Comparison of ENCODE assay signal across 24 cellular contexts in genomic region chrX:132330156-132330729, GRCh38.
"Had no signal": no experiment of that assay in that cellular context is flagged by ENCODE, and none has a peak within 500 bp of the region (broad histone marks: within the 10 kb centered on the region; RNA-seq: fewer than 3 reads in every experiment).

No MANE protein-coding gene starts in this region.

- H3K36me3 ChIP-seq: brain microvascular endothelial cell, MG63 had no signal

- H3K4me2 ChIP-seq: KMS-11 had no signal

- H3K27me3 Mint-ChIP-seq: activated CD8-positive, alpha-beta memory T cell treated with anti-CD3 and anti-CD28 coated beads, Interleukin-2, amount 10 ng/mL, durations not matched to agents 7 days and 5 days; activated naive CD8-positive, alpha-beta T cell; activated T-helper 17 cell treated with anti-CD3 and anti-CD28 coated beads, Interleukin-2, amount 50 U/mL, for 72 hours had no signal

- H3K27me3 ChIP-seq: brain microvascular endothelial cell, MG63 had no signal

- H3K27ac Mint-ChIP-seq: activated CD8-positive, alpha-beta memory T cell treated with anti-CD3 and anti-CD28 coated beads, Interleukin-2, amount 10 ng/mL, durations not matched to agents 7 days and 5 days; activated naive CD4-positive, alpha-beta T cell treated with anti-CD3 and anti-CD28 coated beads for 36 hours; activated naive CD8-positive, alpha-beta T cell; activated T-helper 17 cell treated with anti-CD3 and anti-CD28 coated beads, Interleukin-2, amount 50 U/mL, for 72 hours; T-helper 1 cell treated with Interleukin-12 subunit alpha and Interleukin-12 subunit beta and Interleukin-4 antibody, amounts not matched to agents 30 μg/mL and 1 μg/mL, for 36 hours; WTC11 had no signal

- H3K9me3 ChIP-seq: MG63 had no signal

- H3K4me3 ChIP-seq: MG63 had no signal

- H3K4me1 Mint-ChIP-seq: activated T-helper 17 cell treated with anti-CD3 and anti-CD28 coated beads, Interleukin-2, amount 50 U/mL, for 72 hours; WTC11 had no signal

- H3K9ac ChIP-seq: KMS-11 had no signal

- H3K27ac ChIP-seq: brain microvascular endothelial cell, KMS-11 had no signal

- H3K4me3 Mint-ChIP-seq: activated CD8-positive, alpha-beta memory T cell treated with anti-CD3 and anti-CD28 coated beads, Interleukin-2, amount 10 ng/mL, durations not matched to agents 7 days and 5 days; activated naive CD4-positive, alpha-beta T cell treated with anti-CD3 and anti-CD28 coated beads for 36 hours; activated naive CD8-positive, alpha-beta T cell; activated T-cell treated with anti-CD3 and anti-CD28 coated beads, Interleukin-2, amount 50 U/mL, for 4 hours; activated T-helper 17 cell treated with anti-CD3 and anti-CD28 coated beads, Interleukin-2, amount 50 U/mL, for 72 hours; T-helper 1 cell treated with Interleukin-12 subunit alpha and Interleukin-12 subunit beta and Interleukin-4 antibody, amounts not matched to agents 30 μg/mL and 1 μg/mL, for 36 hours; WTC11 had no signal

- H3K36me3 Mint-ChIP-seq: activated CD8-positive, alpha-beta memory T cell treated with anti-CD3 and anti-CD28 coated beads, Interleukin-2, amount 10 ng/mL, durations not matched to agents 7 days and 5 days; WTC11 had no signal

- H3K9me3 Mint-ChIP-seq: activated T-helper 17 cell treated with anti-CD3 and anti-CD28 coated beads, Interleukin-2, amount 50 U/mL, for 72 hours; T-helper 1 cell treated with Interleukin-12 subunit alpha and Interleukin-12 subunit beta and Interleukin-4 antibody, amounts not matched to agents 30 μg/mL and 1 μg/mL, for 36 hours had no signal

- DNase-seq: activated CD4-positive, alpha-beta T cell treated with anti-CD3 and anti-CD28 coated beads for 48 hours; activated CD4-positive, alpha-beta T cell treated with anti-CD3 and anti-CD28 coated beads, Interleukin-2, amount 50 U/mL, for 4 hours; activated CD4-positive, CD25-positive, alpha-beta regulatory T cell treated with anti-CD3 and anti-CD28 coated beads, Interleukin-2, amount 50 U/mL, for 72 hours; activated CD8-positive, alpha-beta memory T cell treated with anti-CD3 and anti-CD28 coated beads, Interleukin-2, amount 10 ng/mL, durations not matched to agents 7 days and 5 days; activated gamma-delta T cell; activated naive CD4-positive, alpha-beta T cell treated with anti-CD3 and anti-CD28 coated beads for 36 hours; activated T-cell treated with anti-CD3 and anti-CD28 coated beads, Interleukin-2, amount 50 U/mL, for 4 hours; amygdala; brain microvascular endothelial cell; caudate nucleus; MG63; NCI-H1105 treated with DMSO at 0.1 percent for 48 hours; NCI-H1436 treated with DMSO at 0.1 percent for 48 hours; NCI-H187; NCI-H2081; NCI-H510A treated with DMSO at 0.1 percent for 48 hours; NCI-H69; PC-3; SHP77 treated with DMSO at 0.1 percent for 48 hours had no signal
